ENCODE assay signal across 1 cellular context in the genomic region with DNA sequence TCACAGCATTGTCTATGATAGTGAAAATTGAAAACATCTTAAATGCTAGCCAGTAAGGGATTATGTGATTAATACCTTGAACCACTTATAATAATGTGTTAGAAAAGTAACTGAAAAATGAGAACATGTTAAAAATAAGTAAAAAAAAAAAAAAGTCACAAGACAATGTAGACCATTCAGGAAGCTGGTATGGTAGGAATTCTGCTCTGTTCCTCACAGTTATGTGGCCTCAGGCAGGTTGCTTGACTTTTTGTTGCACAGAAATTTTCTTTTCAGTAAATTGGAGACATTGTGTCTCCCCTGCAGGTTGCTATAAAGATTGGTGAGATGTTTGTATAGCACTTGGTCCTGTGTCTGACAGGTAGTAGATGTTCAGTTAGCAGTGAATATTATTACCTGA.
TF ChIP-seq lines count a peak whose summit lies in the region.

No MANE protein-coding gene starts in this region.

TF ChIP-seq in IMR-90, 13 proteins besides CTCF, POLR2A, EP300 and RAD21:
- TF ChIP-seq, protein P1, sequence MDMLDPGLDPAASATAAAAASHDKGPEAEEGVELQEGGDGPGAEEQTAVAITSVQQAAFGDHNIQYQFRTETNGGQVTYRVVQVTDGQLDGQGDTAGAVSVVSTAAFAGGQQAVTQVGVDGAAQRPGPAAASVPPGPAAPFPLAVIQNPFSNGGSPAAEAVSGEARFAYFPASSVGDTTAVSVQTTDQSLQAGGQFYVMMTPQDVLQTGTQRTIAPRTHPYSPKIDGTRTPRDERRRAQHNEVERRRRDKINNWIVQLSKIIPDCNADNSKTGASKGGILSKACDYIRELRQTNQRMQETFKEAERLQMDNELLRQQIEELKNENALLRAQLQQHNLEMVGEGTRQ (IDR thresholded peaks at IDR 0.05; ENCODE audit: low read depth, low read length): no peak
- TF ChIP-seq MAFK (IDR thresholded peaks at IDR 0.05; ENCODE audit: low read depth, low read length) (no peak), RFX5 (IDR thresholded peaks at IDR 0.05; ENCODE audit: low read depth, low read length) (no peak), RCOR1 (IDR thresholded peaks at IDR 0.05; ENCODE audit: insufficient replicate concordance, low read length) (no peak), MXI1 (IDR thresholded peaks at IDR 0.05; ENCODE audit: borderline replicate concordance, low read depth, low read length) (no peak), CHD1 (IDR thresholded peaks at IDR 0.05; ENCODE audit: low read depth, low read length) (no peak), SMC3 (IDR thresholded peaks at IDR 0.05; ENCODE audit: low read depth, low read length) (no peak), CEBPB (IDR thresholded peaks at IDR 0.05; ENCODE audit: low read depth, low read length) (no peak), MAZ (IDR thresholded peaks at IDR 0.05; ENCODE audit: borderline replicate concordance, low read depth, low read length) (no peak), NFE2L2 (IDR thresholded peaks at IDR 0.05; ENCODE audit: low read depth, low read length) (no peak), BHLHE40 (IDR thresholded peaks at IDR 0.05; ENCODE audit: low read depth, low read length) (no peak), FOS (IDR thresholded peaks at IDR 0.05; ENCODE audit: low read depth, low read length) (no peak)
- TF ChIP-seq, protein P2, sequence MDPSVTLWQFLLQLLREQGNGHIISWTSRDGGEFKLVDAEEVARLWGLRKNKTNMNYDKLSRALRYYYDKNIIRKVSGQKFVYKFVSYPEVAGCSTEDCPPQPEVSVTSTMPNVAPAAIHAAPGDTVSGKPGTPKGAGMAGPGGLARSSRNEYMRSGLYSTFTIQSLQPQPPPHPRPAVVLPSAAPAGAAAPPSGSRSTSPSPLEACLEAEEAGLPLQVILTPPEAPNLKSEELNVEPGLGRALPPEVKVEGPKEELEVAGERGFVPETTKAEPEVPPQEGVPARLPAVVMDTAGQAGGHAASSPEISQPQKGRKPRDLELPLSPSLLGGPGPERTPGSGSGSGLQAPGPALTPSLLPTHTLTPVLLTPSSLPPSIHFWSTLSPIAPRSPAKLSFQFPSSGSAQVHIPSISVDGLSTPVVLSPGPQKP (IDR thresholded peaks at IDR 0.05; ENCODE audit: borderline replicate concordance, low read depth, low read length): no peak
TF ChIP-seq in IMR-90: peak in this region for 0.
